ENCODE assay signal across 29 cellular contexts in the genomic region with DNA sequence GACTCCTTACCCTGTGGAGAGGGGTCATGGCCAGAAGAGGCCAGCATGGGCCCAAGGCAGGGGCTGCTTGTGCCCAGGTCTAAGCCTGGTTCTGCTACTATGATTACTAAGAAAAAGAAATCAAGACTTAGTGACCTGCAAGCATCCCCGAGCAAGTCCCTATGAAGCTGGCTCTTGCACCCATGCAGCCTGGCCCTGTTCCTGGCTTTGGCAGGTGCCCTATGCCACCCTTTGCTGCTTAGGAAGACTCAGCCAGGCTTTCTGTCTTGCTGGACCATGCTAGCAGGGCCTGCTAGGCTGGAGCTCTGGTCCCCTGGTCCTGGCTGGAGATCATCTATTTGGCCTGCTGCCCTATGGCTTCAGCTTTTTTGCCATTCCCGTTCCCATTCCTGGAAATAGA.
"Had no signal": no experiment of that assay in that cellular context is flagged by ENCODE, and none has a peak within 500 bp of the region (broad histone marks: within the 10 kb centered on the region; RNA-seq: fewer than 3 reads in every experiment).

No MANE protein-coding gene starts in this region.

- H3K27ac Mint-ChIP-seq: endodermal cell; mesothelial cell of epicardium; nephron; neural progenitor cell; stimulated activated effector memory CD8-positive, alpha-beta T cell treated with anti-CD3 and anti-CD28 coated beads, Interleukin-12 subunit alpha, Interleukin-12 subunit beta, amount 100 ng/mL, for 72 hours had no signal

- H3K27me3 ChIP-seq: dorsolateral prefrontal cortex, foreskin keratinocyte, gastroesophageal sphincter, heart left ventricle, neural progenitor cell, right atrium auricular region, sigmoid colon, stomach, thyroid gland had no signal

- H3K9me3 Mint-ChIP-seq: endodermal cell; mesothelial cell of epicardium; naive B cell; nephron; neural progenitor cell; stimulated activated effector memory CD8-positive, alpha-beta T cell treated with anti-CD3 and anti-CD28 coated beads, Interleukin-12 subunit alpha, Interleukin-12 subunit beta, amount 100 ng/mL, for 72 hours had no signal

- H3K9me3 ChIP-seq: gastroesophageal sphincter, heart left ventricle, left ventricle myocardium inferior, lower lobe of right lung, mucosa of descending colon, prostate gland, right atrium auricular region, sigmoid colon, stomach, thyroid gland had no signal

- H3K36me3 ChIP-seq: neural progenitor cell, prostate gland, right atrium auricular region, thyroid gland had no signal

- H3K27ac ChIP-seq: dorsolateral prefrontal cortex, epithelial cell of prostate, foreskin keratinocyte, left ventricle myocardium inferior, lower lobe of right lung, neural progenitor cell, prostate gland, right atrium auricular region, stomach, thyroid gland had no signal

- H3K27me3 Mint-ChIP-seq: naive B cell had no signal

- DNase-seq: cerebellar nuclear complex; effector CD8-positive, alpha-beta T cell; foreskin keratinocyte; heart left ventricle; hippocampal formation; kidney glomerular epithelial cell; left colon; left ventricle myocardium inferior; lower lobe of right lung; mesenchymal stem cell; mucosa of descending colon; naive B cell; sigmoid colon; stimulated activated CD4-positive, alpha-beta T cell treated with anti-CD3 and anti-CD28 coated beads, Interleukin-4, amount 100 ng/mL, for 24 hours; stimulated activated naive CD4-positive, alpha-beta T cell treated with Interleukin-2 at 50 U/mL for 16 hours; stomach; thyroid gland; trophoblast cell had no signal

- H3K4me3 Mint-ChIP-seq: endodermal cell; mesothelial cell of epicardium; nephron; neural progenitor cell; stimulated activated effector memory CD8-positive, alpha-beta T cell treated with anti-CD3 and anti-CD28 coated beads, Interleukin-12 subunit alpha, Interleukin-12 subunit beta, amount 100 ng/mL, for 72 hours had no signal

- H3K36me3 Mint-ChIP-seq: mesothelial cell of epicardium, neural progenitor cell had no signal

- H3K4me1 Mint-ChIP-seq: endodermal cell; mesothelial cell of epicardium; stimulated activated effector memory CD8-positive, alpha-beta T cell treated with anti-CD3 and anti-CD28 coated beads, Interleukin-12 subunit alpha, Interleukin-12 subunit beta, amount 100 ng/mL, for 72 hours had no signal

- H3K4me1 ChIP-seq: foreskin keratinocyte, neural progenitor cell had no signal

- H3K4me3 ChIP-seq: dorsolateral prefrontal cortex, gastroesophageal sphincter, heart left ventricle, left ventricle myocardium inferior, lower lobe of right lung, mucosa of descending colon, neural progenitor cell, prostate gland, right atrium auricular region, sigmoid colon, stomach, thyroid gland had no signal

- ATAC-seq: esophagus mucosa; foreskin keratinocyte; gastroesophageal sphincter; heart left ventricle; lower lobe of right lung; stimulated activated effector memory CD8-positive, alpha-beta T cell treated with anti-CD3 and anti-CD28 coated beads, Interleukin-12 subunit alpha, Interleukin-12 subunit beta, amount 100 ng/mL, for 72 hours had no signal
